In the genomic region with DNA sequence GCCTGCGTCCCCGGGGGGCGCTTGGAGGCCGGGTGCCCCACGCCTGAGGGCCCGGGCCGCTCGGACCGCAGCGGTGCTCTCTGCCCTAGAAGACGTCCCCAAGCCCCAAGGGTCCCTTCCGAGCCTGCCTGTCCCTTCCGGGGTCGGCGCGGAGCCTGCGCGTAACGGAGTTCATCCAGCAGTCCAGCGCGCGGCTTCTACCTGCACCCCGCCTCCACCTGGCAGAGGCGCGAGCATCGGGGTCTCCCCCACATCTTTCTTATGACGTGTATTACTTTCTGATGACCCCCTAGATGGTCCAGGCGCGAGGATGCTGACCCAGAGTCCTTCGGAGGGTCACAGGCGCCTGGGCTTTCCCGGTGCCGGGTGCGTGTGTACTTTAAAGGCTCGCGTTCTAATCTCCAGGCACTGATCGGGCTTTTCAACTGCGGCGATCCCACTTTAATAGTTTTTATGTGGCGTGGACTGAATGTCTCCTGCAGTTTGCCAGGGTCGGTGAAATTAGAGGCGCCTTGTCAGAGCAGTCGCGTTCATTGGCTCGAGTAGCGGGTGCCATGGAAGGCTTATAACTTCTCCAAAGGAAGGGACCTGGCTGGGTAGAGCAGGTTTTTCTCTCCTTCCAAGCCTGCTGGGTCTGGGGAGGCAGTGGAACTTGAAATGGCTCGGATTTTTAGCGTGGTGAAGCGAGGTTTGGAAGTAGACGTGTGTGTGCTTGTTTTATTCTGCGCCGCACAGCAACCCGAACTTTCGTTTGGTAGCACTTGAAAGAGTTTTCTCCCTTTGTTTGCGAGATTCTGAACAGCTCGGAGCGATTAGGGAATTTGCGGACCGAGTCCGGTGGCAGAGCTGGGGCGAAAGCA, we compare ENCODE assay signal across 8 cellular contexts. TPM values are rescaled to one million over a fixed set of nuclear protein-coding genes. Genes with fewer than 3 reads are reported as not detected.
A peak's percentile ranks its signal among the peaks of the same experiment; 100 is the strongest.
DNase-seq lines count a peak whose midpoint lies in the region; ATAC-seq and TF ChIP-seq lines count a peak whose summit lies in the region.

No MANE protein-coding gene starts in this region.

- no peak for TF ChIP-seq CTCF in GM10248 (IDR thresholded peaks at IDR 0.05; ENCODE audit: control extremely low read depth, extremely low read depth, low read depth, missing control alignments)
- TF ChIP-seq CTCF in cardiac muscle cell (IDR thresholded peaks at IDR 0.05; ENCODE audit: low read depth, low read length) = no peak

- POLR2A ChIA-PET in GM10248 (lab: Yijun Ruan, JAX) = no interaction called here

- DNase-seq in GM10248 (ENCODE audit: extremely low spot score) (peak; percentile 9), SK-MEL-5 (ENCODE audit: low read depth, low spot score) (peak; percentile 25), cardiac muscle cell (ENCODE audit: low read depth in 1 of 2, low spot score in 1 of 2) (peak; percentile 43), retina (peak; percentile 85), GDM1 (lab: John Stamatoyannopoulos, UW) (no peak), Ammon's horn (ENCODE audit: low spot score) (no peak), posterior vena cava (ENCODE audit: low spot score) (no peak)

- CTCF ChIA-PET in GM10248 (lab: Yijun Ruan, JAX) = no interaction called here

- no peaks in the 10 kb centered on the region for H3K4me1 ChIP-seq in cardiac muscle cell (ENCODE audit: low read depth)

- peak overlapping the region; percentile 43 for H3K4me3 ChIP-seq in cardiac muscle cell

- H3K9me3 ChIP-seq in cardiac muscle cell (ENCODE audit: low read depth) = no peaks in the 10 kb centered on the region

- in situ Hi-C loops in SK-MEL-5 (cut with HindIII; ENCODE audit: low pct_unique_long_range_greater_than_20kb, low sequenced_read_pairs) = no loop called here

- H3K36me3 ChIP-seq in cardiac muscle cell = no peaks in the 10 kb centered on the region

- no peak overlapping the region for H3K27ac ChIP-seq in cardiac muscle cell

- intact Hi-C loops in posterior vena cava (cut with DNase I) = no loop called here

- ATAC-seq in GM18909 (IDR thresholded peaks at IDR 0.05; ENCODE audit: poor library complexity, unreplicated experiment) = no peak

- peaks cover 100% of the 10 kb centered on the region for H3K27me3 ChIP-seq in cardiac muscle cell

RNA-seq across cellular contexts. Expression of a gene that starts 1.0 kb away (rescaled TPM):
- 52.9 and 55.3 TPM in 2 replicates for total RNA-seq in SK-MEL-5 (2014; rRNA removed; shearing (Covaris generic))
- polyA plus RNA-seq in SK-MEL-5 (2015; cell fraction: cytosol; rRNA removed) = 39.4 and 57.1 TPM in 2 replicates
- polyA plus RNA-seq in SK-MEL-5 (2015; cell fraction: nucleus; rRNA removed) = 196 and 221 TPM in 2 replicates
- total RNA-seq in cardiac muscle cell = 0.03 TPM in 1 of 2 replicates, not detected in the other
- 0.06 and 0.11 TPM in 2 replicates for polyA plus RNA-seq in cardiac muscle cell
- 1 to 10 TPM in 1 of 2 donors, under 1 TPM in 1; 0.95 to 2.6 TPM for total RNA-seq in posterior vena cava

Comparison
In these comparisons a context has a peak if more than half of its experiments do, and no peak if none do; other contexts are left out.
1. DNase-seq: peak in GM10248 (single experiment), SK-MEL-5 (single experiment), cardiac muscle cell (2 of 2) and retina (single experiment); none in GDM1 (single experiment), Ammon's horn (single experiment) and posterior vena cava (single experiment).
2. RNA of a gene that starts 1.0 kb away (total RNA-seq): 52.9 to 55.3 TPM in SK-MEL-5; 0.95 to 2.6 TPM in posterior vena cava and 0.03 TPM in cardiac muscle cell; every median in the first group is over 10 times any median in the second.